In genomic region chr20:23466961-23467360, GRCh38 we compare ENCODE assay signal across 12 cellular contexts. TPM values are rescaled to one million over a fixed set of nuclear protein-coding genes. Genes with fewer than 3 reads are reported as not detected.
"Had no signal": no experiment of that assay in that cellular context is flagged by ENCODE, and none has a peak within 500 bp of the region (broad histone marks: within the 10 kb centered on the region; RNA-seq: fewer than 3 reads in every experiment).

No MANE protein-coding gene starts in this region.

RNA-seq across cellular contexts. Expression of gene CST11, which starts 14.3 kb away (rescaled TPM):
- total RNA-seq: OCI-LY7, PC-3, PC-9, Peyer's patch, Right ventricle myocardium inferior, Right ventricle myocardium superior, RPMI7951, SJCRH30, SJSA1, SK-MEL-5, T-cell had no signal
- polyA plus RNA-seq: SK-N-SH had no signal

RNA-seq across cellular contexts. Expression of gene CST8, which starts 24.0 kb away (rescaled TPM):
- total RNA-seq: OCI-LY7, PC-3, PC-9, Peyer's patch, Right ventricle myocardium inferior, Right ventricle myocardium superior, RPMI7951, SJCRH30, SJSA1, SK-MEL-5, T-cell had no signal
- polyA plus RNA-seq: SK-N-SH had no signal

RNA-seq across cellular contexts. Expression of gene CSTL1, which starts 27.5 kb away (rescaled TPM):
- total RNA-seq: OCI-LY7, PC-3, PC-9, Peyer's patch, Right ventricle myocardium inferior, Right ventricle myocardium superior, RPMI7951, SJCRH30, SJSA1, SK-MEL-5, T-cell had no signal
- polyA plus RNA-seq: SK-N-SH had no signal
